9 cellular contexts compared by ENCODE assay signal in the genomic region with DNA sequence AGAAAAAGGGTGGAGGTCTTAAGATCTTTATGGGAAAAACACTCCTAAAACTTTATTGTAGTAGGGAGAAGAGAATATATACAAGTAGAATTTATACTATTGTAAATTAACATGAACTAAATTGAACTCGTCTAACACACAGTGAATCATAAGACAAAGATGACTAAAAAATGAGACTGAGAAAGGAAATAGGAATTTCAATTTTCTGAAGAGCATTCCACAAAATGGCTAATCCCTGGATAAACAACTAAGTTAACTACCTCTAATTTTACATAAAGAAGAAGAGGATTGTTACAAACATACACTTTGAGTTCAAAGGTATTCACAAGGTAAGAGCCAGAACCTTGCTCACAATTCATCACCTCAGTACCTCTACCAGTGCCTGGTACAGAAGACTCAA. TPM values are rescaled to one million over a fixed set of nuclear protein-coding genes. Genes with fewer than 3 reads are reported as not detected.
DNase-seq lines count a peak whose midpoint lies in the region; ATAC-seq and TF ChIP-seq lines count a peak whose summit lies in the region.
"Had no signal": no experiment of that assay in that cellular context is flagged by ENCODE, and none has a peak within 500 bp of the region (broad histone marks: within the 10 kb centered on the region; RNA-seq: fewer than 3 reads in every experiment).

No MANE protein-coding gene starts in this region.

- H3K4me3 ChIP-seq in HUES64 (ENCODE audit: low read length) (peak overlapping the region; percentile 71), muscle layer of colon (ENCODE audit: low read depth in 1 of 2, low read length in 2 of 2) (peak overlapping the region in 1 of 2 donors; percentile 79)

- H3K27me3 ChIP-seq in HUES64 (ENCODE audit: insufficient read depth, low read length), result peaks cover 12% of the 10 kb centered on the region; the same call in 1 of the 2 replicates
- no peaks in the 10 kb centered on the region for H3K27me3 ChIP-seq in muscle layer of colon (ENCODE audit: control insufficient read depth in 1 of 2, insufficient read depth in 2 of 2, low read length in 2 of 2)

- no peak for ATAC-seq in HG02623 (IDR thresholded peaks at IDR 0.05; ENCODE audit: unreplicated experiment)

- no peak for TF ChIP-seq CTCF in MCF 10A (IDR thresholded peaks at IDR 0.05; ENCODE audit: unreplicated experiment)

- POLR2A ChIA-PET in MCF 10A (lab: Yijun Ruan, JAX), result interaction anchor here (0.9 to 2.7 kb wide), 3 partner anchors 209 to 218 kb away, joined by 3 to 11 read pairs (median 4); partner anchors contain the start of genes DMAC2L and L2HGDH

- CTCF ChIA-PET in MCF 10A (lab: Yijun Ruan, JAX), result interaction anchor here (1.5 to 2.7 kb wide), 2 partner anchors 83 to 209 kb away, joined by 3 to 19 read pairs; no protein-coding TSS in a partner anchor

- H3K27me3 Mint-ChIP-seq in MCF 10A (ENCODE audit: insufficient read depth, unreplicated experiment), result no peaks in the 10 kb centered on the region

- no peaks in the 10 kb centered on the region for H3K9me3 Mint-ChIP-seq in MCF 10A (ENCODE audit: unreplicated experiment)

- H3K9me3 ChIP-seq in HUES64 (ENCODE audit: insufficient read depth, low read depth, low read length) (no peaks in the 10 kb centered on the region), muscle layer of colon (ENCODE audit: low read length) (no peaks in the 10 kb centered on the region)

- H3K27ac Mint-ChIP-seq in MCF 10A (ENCODE audit: low read depth, unreplicated experiment), result peak overlapping the region; percentile 46

- H3K4me1 ChIP-seq in HUES64 (ENCODE audit: insufficient read depth, low read length), result peaks cover 24% of the 10 kb centered on the region
- H3K4me1 ChIP-seq in muscle layer of colon (ENCODE audit: insufficient read depth, low read length), result peaks cover 27% of the 10 kb centered on the region

- peaks cover 3% of the 10 kb centered on the region for H3K36me3 ChIP-seq in HUES64 (ENCODE audit: insufficient read depth, low read length)
- H3K36me3 ChIP-seq in muscle layer of colon (ENCODE audit: insufficient read depth, low read length), result no peaks in the 10 kb centered on the region

- peaks cover 34% of the 10 kb centered on the region for H3K4me1 Mint-ChIP-seq in MCF 10A (ENCODE audit: insufficient read depth, unreplicated experiment)

- DNase-seq in AG08395 (ENCODE audit: low spot score) (peak; percentile 19), MCF 10A (ENCODE audit: unreplicated experiment) (no peak), pons (ENCODE audit: low spot score) (no peak), cerebellar nuclear complex (lab: John Stamatoyannopoulos, UW) (no peak), GM19238 (ENCODE audit: insufficient read length, low spot score) (no peak)
- DNase-seq: SW 1271 had no signal

- H3K27ac ChIP-seq in HUES64 (ENCODE audit: low read depth, low read length), result no peak overlapping the region
- peak overlapping the region; percentile 41 for H3K27ac ChIP-seq in muscle layer of colon (ENCODE audit: low read depth, low read length)

- peaks cover 23% of the 10 kb centered on the region for H3K36me3 Mint-ChIP-seq in MCF 10A (ENCODE audit: insufficient read depth, unreplicated experiment)

- intact Hi-C loops in MCF 10A (cut with micrococcal nuclease), result loop anchor here (5.0 to 10.0 kb wide), 2 partner anchors 666 to 898 kb away; no protein-coding TSS in a partner anchor

- H3K9ac ChIP-seq in HUES64 (ENCODE audit: low read depth, low read length) (0 out of 2 replicates have a peak overlapping the region, but pooled peaks have one; percentile 88), muscle layer of colon (ENCODE audit: low read length) (peak overlapping the region; percentile 25)

- H3K4me3 Mint-ChIP-seq in MCF 10A (ENCODE audit: unreplicated experiment), result peak overlapping the region; percentile 80

- WGBS in HUES64, result no CpG with 5 or more reads among the region's 1 CpG

- BruUV-seq in MCF 10A (replicated peaks; lab: Mats Ljungman, UMichigan), result no TSS peak

RNA-seq across cellular contexts. Expression of gene MAP4K5, which starts 2.0 kb away (rescaled TPM):
- 21.0 TPM for polyA plus RNA-seq in HUES64 (2013, experiment 1 of 2)
- 23.8 TPM for polyA plus RNA-seq in HUES64 (2013, experiment 2 of 2)
- total RNA-seq in MCF 10A (2022), result 43.8 and 45.7 TPM in 2 replicates

RNA-seq across cellular contexts. Expression of gene ATL1, which starts 29.6 kb away (rescaled TPM):
- 3.4 TPM for polyA plus RNA-seq in HUES64 (2013, experiment 1 of 2)
- polyA plus RNA-seq in HUES64 (2013, experiment 2 of 2), result 3.6 TPM
- total RNA-seq in MCF 10A (2022), result 3.2 and 3.3 TPM in 2 replicates
